In the genomic region with DNA sequence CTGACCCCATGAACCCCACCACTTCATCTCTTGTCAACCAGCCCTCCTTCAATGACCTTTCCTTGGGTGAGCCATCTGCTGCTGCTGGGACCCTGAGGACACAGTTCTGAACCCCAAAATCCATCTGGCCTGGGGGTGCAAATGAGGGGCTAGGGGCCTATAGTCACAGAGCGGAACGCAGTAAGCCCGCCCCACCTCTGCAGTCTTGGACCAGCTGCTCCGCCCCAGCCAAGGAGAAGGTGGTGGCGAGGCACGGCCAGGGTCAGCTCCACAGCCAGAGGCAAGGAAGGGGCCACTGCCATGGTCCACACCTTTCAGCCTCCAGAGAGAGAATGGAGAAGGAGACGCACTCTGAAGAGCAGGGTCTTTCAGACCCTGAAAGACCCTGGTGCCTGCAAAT, we compare ENCODE assay signal across 16 cellular contexts. TPM values are rescaled to one million over a fixed set of nuclear protein-coding genes. Genes with fewer than 3 reads are reported as not detected.
A peak's percentile ranks its signal among the peaks of the same experiment; 100 is the strongest.
DNase-seq lines count a peak whose midpoint lies in the region; ATAC-seq and TF ChIP-seq lines count a peak whose summit lies in the region.
"Had no signal": no experiment of that assay in that cellular context is flagged by ENCODE, and none has a peak within 500 bp of the region (broad histone marks: within the 10 kb centered on the region; RNA-seq: fewer than 3 reads in every experiment).

No MANE protein-coding gene starts in this region.

- no peaks in the 10 kb centered on the region for H3K9me3 ChIP-seq in right cardiac atrium (ENCODE audit: control insufficient read depth, low read length)
- no peaks in the 10 kb centered on the region for H3K9me3 ChIP-seq in RWPE2 (ENCODE audit: severe bottlenecking)
- H3K9me3 ChIP-seq in left lung = no peaks in the 10 kb centered on the region
- H3K9me3 ChIP-seq in spleen = no peaks in the 10 kb centered on the region
- H3K9me3 ChIP-seq: A549, BE2C, HAP-1 had no signal

- H3K27me3 ChIP-seq in right cardiac atrium (ENCODE audit: control insufficient read depth, insufficient read depth) (no peaks in the 10 kb centered on the region), RWPE2 (ENCODE audit: insufficient read depth, poor library complexity, severe bottlenecking) (peaks cover 25% of the 10 kb centered on the region), left lung (peaks cover 10 to 99% of the 10 kb centered on the region in 2 donors), spleen (replicated peaks in 1 of 7) (peaks cover 0 to 96% (median 32%) of the 10 kb centered on the region in 7 donors)
- H3K27me3 ChIP-seq: BE2C had no signal

- TF ChIP-seq POLR2A in spleen (IDR thresholded peaks at IDR 0.05) = no peak

- no peaks in the 10 kb centered on the region for H3K36me3 ChIP-seq in RWPE2 (ENCODE audit: low read depth)
- H3K36me3 ChIP-seq in left lung = no peaks in the 10 kb centered on the region
- H3K36me3 ChIP-seq in spleen = no peaks in the 10 kb centered on the region
- H3K36me3 ChIP-seq: BE2C, HAP-1 had no signal

- TF ChIP-seq CTCF in RWPE2 (IDR thresholded peaks at IDR 0.05; ENCODE audit: poor library complexity, severe bottlenecking) = no peak
- TF ChIP-seq CTCF in left lung (IDR thresholded peaks at IDR 0.05) = no peak
- TF ChIP-seq CTCF in spleen (IDR thresholded peaks at IDR 0.05 in 8 of 11, conservative IDR thresholded peaks at IDR 0.05 in 3 of 11) = no peak
- TF ChIP-seq CTCF in GM10266 (IDR thresholded peaks at IDR 0.05; ENCODE audit: control insufficient read depth, insufficient read depth, low read depth, missing control alignments) = no peak

- intact Hi-C loops in Right ventricle myocardium superior (cut with DNase I) = no loop called here
- intact Hi-C loops in right cardiac atrium (cut with DNase I) = no loop called here
- intact Hi-C loops in left lung (cut with DNase I) = no loop called here
- intact Hi-C loops in spleen (cut with DNase I; ENCODE audit: low total_unique reads) = no loop called here

- H3K4me3 ChIP-seq in right cardiac atrium (ENCODE audit: low read length) (no peak overlapping the region), RWPE2 (ENCODE audit: severe bottlenecking) (no peak overlapping the region), left lung (no peak overlapping the region), spleen (no peak overlapping the region)
- H3K4me3 ChIP-seq: A549, HAP-1 had no signal

- no peak overlapping the region for H3K27ac ChIP-seq in right cardiac atrium (ENCODE audit: low read length)
- no peak overlapping the region for H3K27ac ChIP-seq in RWPE2 (ENCODE audit: poor library complexity, severe bottlenecking)
- H3K27ac ChIP-seq in left lung = no peak overlapping the region
- no peak overlapping the region for H3K27ac ChIP-seq in spleen
- H3K27ac ChIP-seq: A549 had no signal

- no peaks in the 10 kb centered on the region for H3K4me1 ChIP-seq in right cardiac atrium (ENCODE audit: control insufficient read depth, insufficient read depth, low read length)
- H3K4me1 ChIP-seq in RWPE2 (ENCODE audit: insufficient read depth, poor library complexity, severe bottlenecking) = no peaks in the 10 kb centered on the region
- peaks cover 3% of the 10 kb centered on the region in 2 donors for H3K4me1 ChIP-seq in left lung
- H3K4me1 ChIP-seq in spleen = peaks cover 0 to 7% (median 3%) of the 10 kb centered on the region in 6 donors
- H3K4me1 ChIP-seq: A549 had no signal

- peak; percentile 22 for DNase-seq in Right ventricle myocardium superior
- DNase-seq in right cardiac atrium = no peak
- DNase-seq in RWPE2 (ENCODE audit: low spot score) = peak; percentile 65
- DNase-seq in left lung = peak; percentile 16 to 24
- peak; percentile 56 for DNase-seq in spleen
- no peak for DNase-seq in GM10266 (ENCODE audit: extremely low spot score)
- DNase-seq: CD8-positive, alpha-beta T cell; DMS153 had no signal

- ATAC-seq in Right ventricle myocardium superior (ENCODE audit: poor library complexity) (no peak), right cardiac atrium (no peak), RWPE2 (ENCODE audit: low read depth) (no peak), left lung (no peak), GM18511 (IDR thresholded peaks at IDR 0.05; ENCODE audit: unreplicated experiment) (no peak)
- ATAC-seq: CD8-positive, alpha-beta T cell; HepG2 had no signal

- WGBS in right cardiac atrium = 92% methylated on average over 7 of the region's 7 CpGs
- WGBS in spleen, 5 donors = 78 to 97% (median 92%) methylated on average over 7 of the region's 7 CpGs

RNA-seq across cellular contexts. Expression of gene TMEM179, which starts 5.1 kb away (rescaled TPM):
- total RNA-seq in Right ventricle myocardium superior (not detected), right cardiac atrium (1 to 10 TPM in 2 of 4 donors, under 1 TPM in 2; 0.57 to 2.2 (median 0.94) TPM), left lung (under 1 TPM in 1 of 2 donors, not detected in 1; 0.73 TPM), spleen (not detected)
- polyA plus RNA-seq in right cardiac atrium (1.4 TPM), spleen (under 1 TPM in 1 of 3 donors, not detected in 2; 0.08 TPM)
- total RNA-seq: CD8-positive, alpha-beta T cell; HepG2 had no signal
- polyA plus RNA-seq: CD14-positive monocyte, HepG2 had no signal

RNA-seq across cellular contexts. Expression of gene C14orf180, which starts 19.9 kb away (rescaled TPM):
- total RNA-seq in Right ventricle myocardium superior = 42.5 TPM
- total RNA-seq in right cardiac atrium = 100 to 1,000 TPM in 3 of 4 donors, 10 to 100 TPM in 1; 56.5 to 117 (median 104) TPM
- polyA plus RNA-seq in right cardiac atrium = 153 TPM
- not detected for total RNA-seq in left lung
- under 1 TPM in 2 of 7 donors, not detected in 5; 0.17 to 0.28 TPM for total RNA-seq in spleen
- under 1 TPM; 0.20 to 0.70 (median 0.28) TPM for polyA plus RNA-seq in spleen
- total RNA-seq: CD8-positive, alpha-beta T cell; H1; HepG2 had no signal
- polyA plus RNA-seq: A549, AG04450, CD14-positive monocyte, H1, HepG2 had no signal

Comparison
In these comparisons a context has a peak if more than half of its experiments do, and no peak if none do; other contexts are left out.
1. DNase-seq: peak in Right ventricle myocardium superior (single experiment), RWPE2 (single experiment), left lung (2 of 2) and spleen (single experiment); none in right cardiac atrium (0 of 3) and GM10266 (single experiment).
2. RNA of gene C14orf180, which starts 19.9 kb away (total RNA-seq): 56.5 to 117 TPM in right cardiac atrium and 42.5 TPM in Right ventricle myocardium superior (single experiment); 0.17 to 0.28 TPM in spleen and not detected in left lung; every median in the first group is over 10 times any median in the second.